14 cellular contexts compared by ENCODE assay signal in genomic region chr7:15801565-15801964, GRCh38.
DNase-seq lines count a peak whose midpoint lies in the region; ATAC-seq and TF ChIP-seq lines count a peak whose summit lies in the region.
"Had no signal": no experiment of that assay in that cellular context is flagged by ENCODE, and none has a peak within 500 bp of the region (broad histone marks: within the 10 kb centered on the region; RNA-seq: fewer than 3 reads in every experiment).

No MANE protein-coding gene starts in this region.

- no peak for TF ChIP-seq CTCF in AG10803 (conservative IDR thresholded peaks at IDR 0.05; ENCODE audit: low read length)
- TF ChIP-seq CTCF in fibroblast of pulmonary artery (IDR thresholded peaks at IDR 0.05; ENCODE audit: low read length, missing control alignments) = no peak
- no peak for TF ChIP-seq CTCF in omental fat pad (IDR thresholded peaks at IDR 0.05)

- peak; percentile 57 for ATAC-seq in omental fat pad (ENCODE audit: low FRiP score)
- ATAC-seq in HG02678 (IDR thresholded peaks at IDR 0.05; ENCODE audit: unreplicated experiment) = no peak
- no peak for ATAC-seq in activated CD4-positive, CD25-positive, alpha-beta regulatory T cell treated with anti-CD3 and anti-CD28 coated beads, Interleukin-2, amount 50 U/mL, for 24 hours

- DNase-seq in AG10803 (ENCODE audit: low read depth) = peak; percentile 85
- DNase-seq in NCI-H226 = peak; percentile 47
- peak; percentile 84 for DNase-seq in fibroblast of pulmonary artery (ENCODE audit: low read depth)
- no peak for DNase-seq in omental fat pad (ENCODE audit: low spot score)
- DNase-seq in DMS 273 treated with DMSO at 0.1 percent for 48 hours (lab: John Stamatoyannopoulos, UW) = no peak
- DNase-seq in NCI-H1092 treated with DMSO at 0.1 percent for 48 hours (lab: John Stamatoyannopoulos, UW) = no peak
- DNase-seq: activated CD4-positive, CD25-positive, alpha-beta regulatory T cell treated with anti-CD3 and anti-CD28 coated beads, Interleukin-2, amount 50 U/mL, for 72 hours; CD4-positive, alpha-beta memory T cell; effector memory CD4-positive, alpha-beta T cell; NCI-H2081; posterior cingulate gyrus had no signal

- no peak overlapping the region for H3K4me3 ChIP-seq in AG10803 (ENCODE audit: low read length)
- no peak overlapping the region for H3K4me3 ChIP-seq in fibroblast of pulmonary artery (replicated peaks; ENCODE audit: low read depth, low read length)
- H3K4me3 ChIP-seq: SJCRH30 had no signal

Comparison
In these comparisons a context has a peak if more than half of its experiments do, and no peak if none do; other contexts are left out.
1. DNase-seq: peak in AG10803 (single experiment), NCI-H226 (single experiment) and fibroblast of pulmonary artery (single experiment); none in omental fat pad (single experiment), DMS 273 treated with DMSO at 0.1 percent for 48 hours (single experiment) and NCI-H1092 treated with DMSO at 0.1 percent for 48 hours (single experiment).